ENCODE assay signal across 27 cellular contexts in the genomic region with DNA sequence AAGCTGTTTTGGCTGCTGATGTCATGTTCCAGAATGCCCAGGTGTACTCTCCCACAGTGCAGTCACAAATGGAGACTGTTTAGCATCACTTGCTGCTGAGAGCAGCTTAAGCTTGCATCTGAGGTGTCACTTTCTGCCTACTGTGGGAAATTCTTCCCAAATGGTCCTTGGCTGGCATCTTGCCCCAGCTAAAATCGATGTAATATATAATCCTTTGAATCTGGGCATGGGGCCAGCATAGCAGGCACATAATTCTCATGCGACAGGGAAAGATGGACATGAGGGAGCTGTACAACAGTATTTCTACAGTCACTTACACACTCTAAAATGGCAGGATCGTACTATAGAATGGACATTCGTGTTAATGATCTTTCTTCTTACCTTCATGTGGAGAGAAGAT.
A peak's percentile ranks its signal among the peaks of the same experiment; 100 is the strongest.
DNase-seq lines count a peak whose midpoint lies in the region; ATAC-seq lines count a peak whose summit lies in the region.
"Had no signal": no experiment of that assay in that cellular context is flagged by ENCODE, and none has a peak within 500 bp of the region (broad histone marks: within the 10 kb centered on the region; RNA-seq: fewer than 3 reads in every experiment).

No MANE protein-coding gene starts in this region.

- peaks cover 19 to 32% of the 10 kb centered on the region in 2 donors for H3K27me3 Mint-ChIP-seq in effector memory CD8-positive, alpha-beta T cell
- peaks cover 63% of the 10 kb centered on the region for H3K27me3 Mint-ChIP-seq in T-helper 17 cell
- H3K27me3 Mint-ChIP-seq: brain had no signal

- no peak for ATAC-seq in effector memory CD8-positive, alpha-beta T cell (replicated peaks)
- no peak for ATAC-seq in T-helper 17 cell
- ATAC-seq: esophagus mucosa; left ventricle myocardium superior; stimulated activated naive CD8-positive, alpha-beta T cell treated with anti-CD3 and anti-CD28 coated beads, Interleukin-15, amount 100 ng/mL, for 72 hours had no signal

- no peak overlapping the region for H3K27ac Mint-ChIP-seq in effector memory CD8-positive, alpha-beta T cell
- H3K27ac Mint-ChIP-seq in T-helper 17 cell = no peak overlapping the region
- H3K27ac Mint-ChIP-seq: activated CD4-positive, alpha-beta memory T cell treated with anti-CD3 and anti-CD28 coated beads, Interleukin-2, amount 10 ng/mL, durations not matched to agents 7 days and 5 days; activated naive CD4-positive, alpha-beta T cell treated with anti-CD3 and anti-CD28 coated beads for 36 hours; activated T-helper 1 cell treated with anti-CD3 and anti-CD28 coated beads, Interleukin-12 subunit alpha, Interleukin-12 subunit beta, Interleukin-2, Interleukin-4 antibody, amounts not matched to agents 30 ng/mL and 10 ng/mL and 1 ng/mL, durations not matched to agents 14 hours and 24 hours and 36 hours; stimulated activated naive CD8-positive, alpha-beta T cell treated with anti-CD3 and anti-CD28 coated beads, Interleukin-15, amount 100 ng/mL, for 72 hours; T-helper 2 cell treated with Interferon-gamma antibody and Interleukin-4, amounts not matched to agents 5 μg/mL and 100 μg/mL, for 36 hours had no signal

- no peaks in the 10 kb centered on the region for H3K36me3 Mint-ChIP-seq in effector memory CD8-positive, alpha-beta T cell (ENCODE audit: insufficient read depth)
- no peaks in the 10 kb centered on the region for H3K36me3 Mint-ChIP-seq in T-helper 17 cell (ENCODE audit: low read depth)
- H3K36me3 Mint-ChIP-seq: brain, neural progenitor cell had no signal

- no peaks in the 10 kb centered on the region for H3K4me1 Mint-ChIP-seq in effector memory CD8-positive, alpha-beta T cell (ENCODE audit: low read depth in 2 of 2)
- no peaks in the 10 kb centered on the region for H3K4me1 Mint-ChIP-seq in T-helper 17 cell
- H3K4me1 Mint-ChIP-seq: activated CD4-positive, alpha-beta memory T cell treated with anti-CD3 and anti-CD28 coated beads, Interleukin-2, amount 10 ng/mL, durations not matched to agents 7 days and 5 days; stimulated activated naive CD8-positive, alpha-beta T cell treated with anti-CD3 and anti-CD28 coated beads, Interleukin-15, amount 100 ng/mL, for 72 hours had no signal

- DNase-seq in DMS 273 (lab: John Stamatoyannopoulos, UW; ENCODE audit: unreplicated experiment) (peak; percentile 25), DMS 273 treated with DMSO at 0.1 percent for 48 hours (lab: John Stamatoyannopoulos, UW) (no peak), COR-L47 (lab: John Stamatoyannopoulos, UW) (peak; percentile 92), NCI-H1105 treated with DMSO at 0.1 percent for 48 hours (lab: John Stamatoyannopoulos, UW) (peak; percentile 83), NCI-H69 (lab: John Stamatoyannopoulos, UW) (peak; percentile 50), T-helper 17 cell (no peak)
- DNase-seq in effector memory CD8-positive, alpha-beta T cell = no peak
- DNase-seq in stimulated activated naive CD4-positive, alpha-beta T cell (lab: John Stamatoyannopoulos, UW) = no peak
- DNase-seq: activated CD4-positive, alpha-beta memory T cell treated with anti-CD3 and anti-CD28 coated beads, Interleukin-2, amount 10 ng/mL, durations not matched to agents 7 days and 5 days; activated CD4-positive, alpha-beta T cell treated with anti-CD3 and anti-CD28 coated beads for 1 hour; activated CD8-positive, alpha-beta memory T cell treated with anti-CD3 and anti-CD28 coated beads, Interleukin-2, amount 50 U/mL, for 48 hours; activated naive CD4-positive, alpha-beta T cell treated with anti-CD3 and anti-CD28 coated beads for 36 hours; Caco-2; dermis blood vessel endothelial cell; islet precursor cell; left ventricle myocardium superior; NCI-H1048; NK-92 treated with Interleukin-12 subunit alpha and Interleukin-12 subunit beta, amount 100 ng/mL, for 24 hours; PC-9; stimulated activated naive CD8-positive, alpha-beta T cell treated with anti-CD3 and anti-CD28 coated beads, Interleukin-15, amount 100 ng/mL, for 72 hours had no signal

- no peak overlapping the region for H3K4me3 Mint-ChIP-seq in effector memory CD8-positive, alpha-beta T cell
- no peak overlapping the region for H3K4me3 Mint-ChIP-seq in T-helper 17 cell
- H3K4me3 Mint-ChIP-seq: activated CD4-positive, alpha-beta memory T cell treated with anti-CD3 and anti-CD28 coated beads, Interleukin-2, amount 10 ng/mL, durations not matched to agents 7 days and 5 days; activated naive CD4-positive, alpha-beta T cell treated with anti-CD3 and anti-CD28 coated beads for 36 hours; activated T-helper 1 cell treated with anti-CD3 and anti-CD28 coated beads, Interleukin-12 subunit alpha, Interleukin-12 subunit beta, Interleukin-2, Interleukin-4 antibody, amounts not matched to agents 30 ng/mL and 10 ng/mL and 1 ng/mL, durations not matched to agents 14 hours and 24 hours and 36 hours; brain; neural progenitor cell; stimulated activated naive CD8-positive, alpha-beta T cell treated with anti-CD3 and anti-CD28 coated beads, Interleukin-15, amount 100 ng/mL, for 72 hours; T-helper 2 cell treated with Interferon-gamma antibody and Interleukin-4, amounts not matched to agents 5 μg/mL and 100 μg/mL, for 36 hours had no signal

- H3K9me3 Mint-ChIP-seq in effector memory CD8-positive, alpha-beta T cell = no peaks in the 10 kb centered on the region
- H3K9me3 Mint-ChIP-seq: activated CD4-positive, alpha-beta memory T cell treated with anti-CD3 and anti-CD28 coated beads, Interleukin-2, amount 10 ng/mL, durations not matched to agents 7 days and 5 days; activated naive CD4-positive, alpha-beta T cell treated with anti-CD3 and anti-CD28 coated beads for 36 hours; activated T-helper 1 cell treated with anti-CD3 and anti-CD28 coated beads, Interleukin-12 subunit alpha, Interleukin-12 subunit beta, Interleukin-2, Interleukin-4 antibody, amounts not matched to agents 30 ng/mL and 10 ng/mL and 1 ng/mL, durations not matched to agents 14 hours and 24 hours and 36 hours; stimulated activated naive CD8-positive, alpha-beta T cell treated with anti-CD3 and anti-CD28 coated beads, Interleukin-15, amount 100 ng/mL, for 72 hours; T-helper 2 cell treated with Interferon-gamma antibody and Interleukin-4, amounts not matched to agents 5 μg/mL and 100 μg/mL, for 36 hours had no signal

- no peaks in the 10 kb centered on the region for H3K9me3 ChIP-seq in T-helper 17 cell (ENCODE audit: control insufficient read depth, low read length, poor library complexity, severe bottlenecking)
- H3K9me3 ChIP-seq: Caco-2, right atrium auricular region, thoracic aorta had no signal

Comparison
In these comparisons a context has a peak if more than half of its experiments do, and no peak if none do; other contexts are left out.
1. DNase-seq: peak in DMS 273 (single experiment), COR-L47 (single experiment), NCI-H1105 treated with DMSO at 0.1 percent for 48 hours (single experiment) and NCI-H69 (single experiment); none in DMS 273 treated with DMSO at 0.1 percent for 48 hours (single experiment), effector memory CD8-positive, alpha-beta T cell (0 of 3), T-helper 17 cell (0 of 3) and stimulated activated naive CD4-positive, alpha-beta T cell (0 of 6).